ENCODE assay signal across 8 cellular contexts in genomic region chr19:1102407-1103106, GRCh38. TPM values are rescaled to one million over a fixed set of nuclear protein-coding genes. Genes with fewer than 3 reads are reported as not detected.
A peak's percentile ranks its signal among the peaks of the same experiment; 100 is the strongest.
DNase-seq lines count a peak whose midpoint lies in the region; ATAC-seq and TF ChIP-seq lines count a peak whose summit lies in the region.

No MANE protein-coding gene starts in this region.

- H3K4me1 Mint-ChIP-seq in osteocyte (ENCODE audit: unreplicated experiment) = peaks cover 60% of the 10 kb centered on the region

- peak overlapping the region; percentile 66 for H3K4me3 Mint-ChIP-seq in osteocyte (ENCODE audit: unreplicated experiment)

- H3K36me3 Mint-ChIP-seq in osteocyte (ENCODE audit: unreplicated experiment) = peaks cover 3% of the 10 kb centered on the region

- peak; percentile 20 for ATAC-seq in HG03108 (IDR thresholded peaks at IDR 0.05; ENCODE audit: unreplicated experiment)
- ATAC-seq in GM19324 (IDR thresholded peaks at IDR 0.05; ENCODE audit: low FRiP score, unreplicated experiment) = no peak

- peak; percentile 98 for DNase-seq in AG09319 (ENCODE audit: extremely low read depth, low read depth)
- peak; percentile 75 to 85 for DNase-seq in activated CD4-positive, alpha-beta T cell treated with anti-CD3 and anti-CD28 coated beads, Interleukin-2, amount 50 U/mL, for 48 hours
- peak; percentile 99 for DNase-seq in epithelial cell of proximal tubule (ENCODE audit: low read depth)
- no peak for DNase-seq in osteocyte (ENCODE audit: extremely low spot score, unreplicated experiment)
- no peak for DNase-seq in OCI-M1 (lab: John Stamatoyannopoulos, UW)
- no peak for DNase-seq in NCI-H69 (lab: John Stamatoyannopoulos, UW)

- TF ChIP-seq CTCF in AG09319 (IDR thresholded peaks at IDR 0.05; ENCODE audit: low read depth, low read length) (no peak), epithelial cell of proximal tubule (conservative IDR thresholded peaks at IDR 0.05; ENCODE audit: low read depth, low read length) (no peak), osteocyte (IDR thresholded peaks at IDR 0.05) (no peak)

- no peaks in the 10 kb centered on the region for H3K9me3 Mint-ChIP-seq in osteocyte (ENCODE audit: unreplicated experiment)

- H3K4me3 ChIP-seq in epithelial cell of proximal tubule (ENCODE audit: low read depth, low read length) = no peak overlapping the region

- peak overlapping the region; percentile 98 for H3K27ac Mint-ChIP-seq in osteocyte (ENCODE audit: unreplicated experiment)

- H3K27me3 Mint-ChIP-seq in osteocyte (ENCODE audit: unreplicated experiment) = no peaks in the 10 kb centered on the region

RNA-seq across cellular contexts. Expression of gene GPX4, which starts 1.2 kb away (rescaled TPM):
- total RNA-seq in epithelial cell of proximal tubule (457 and 656 TPM in 2 replicates), osteocyte (349 and 354 TPM in 2 replicates)

RNA-seq across cellular contexts. Expression of gene POLR2E, which starts 7.4 kb away (rescaled TPM):
- total RNA-seq in epithelial cell of proximal tubule = 248 and 349 TPM in 2 replicates
- 156 and 168 TPM in 2 replicates for total RNA-seq in osteocyte

RNA-seq across cellular contexts. Expression of gene ARHGAP45, which starts 35.6 kb away (rescaled TPM):
- total RNA-seq in epithelial cell of proximal tubule (6.2 and 6.7 TPM in 2 replicates), osteocyte (0.67 and 0.99 TPM in 2 replicates)

Comparison
In these comparisons a context has a peak if more than half of its experiments do, and no peak if none do; other contexts are left out.
1. DNase-seq: peak in AG09319 (single experiment), activated CD4-positive, alpha-beta T cell treated with anti-CD3 and anti-CD28 coated beads, Interleukin-2, amount 50 U/mL, for 48 hours (2 of 2) and epithelial cell of proximal tubule (single experiment); none in osteocyte (single experiment), OCI-M1 (single experiment) and NCI-H69 (single experiment).